ENCODE assay signal across 8 cellular contexts in genomic region chr9:70406446-70406862, GRCh38. TPM values are rescaled to one million over a fixed set of nuclear protein-coding genes. Genes with fewer than 3 reads are reported as not detected.
A peak's percentile ranks its signal among the peaks of the same experiment; 100 is the strongest.
DNase-seq lines count a peak whose midpoint lies in the region; ATAC-seq, FAIRE-seq and TF ChIP-seq lines count a peak whose summit lies in the region.

No MANE protein-coding gene starts in this region.

- 44 to 56% (median 47%) methylated on average over 6 of the region's 6 CpGs for WGBS in adrenal gland, 4 donors

- peak overlapping the region in 1 of 4 donors; percentile 2 for H3K4me3 ChIP-seq in adrenal gland
- H3K4me3 ChIP-seq in left lung: no peak overlapping the region
- peak overlapping the region in 4 of 5 donors; percentile 12 to 38 (median 18) for H3K4me3 ChIP-seq in subcutaneous abdominal adipose tissue (ENCODE audit: low read depth in 1 of 5, low read length in 5 of 5)

- TF ChIP-seq CTCF in adrenal gland (IDR thresholded peaks at IDR 0.05) (no peak), left lung (IDR thresholded peaks at IDR 0.05) (no peak)

- peak overlapping the region in 4 of 5 donors; percentile 1 to 48 (median 39) for H3K9ac ChIP-seq in subcutaneous abdominal adipose tissue (ENCODE audit: low read length in 5 of 5)

- TF ChIP-seq POLR2A in GM12891 (IDR thresholded peaks at IDR 0.05; ENCODE audit: low read depth, low read length) (no peak), adrenal gland (IDR thresholded peaks at IDR 0.05) (no peak)

- H3K36me3 ChIP-seq in adrenal gland (replicated peaks in 1 of 2): no peaks in the 10 kb centered on the region
- H3K36me3 ChIP-seq in left lung: no peaks in the 10 kb centered on the region
- H3K36me3 ChIP-seq in subcutaneous abdominal adipose tissue (ENCODE audit: control insufficient read depth in 5 of 5, insufficient read depth in 5 of 5, low read length in 5 of 5): peaks cover 0 to 6% (median 3%) of the 10 kb centered on the region in 5 donors

- H3K27ac ChIP-seq in adrenal gland (peak overlapping the region; percentile 16 to 72 (median 45)), left lung (peak overlapping the region; percentile 49 to 73), subcutaneous abdominal adipose tissue (ENCODE audit: low read depth, low read length) (peak overlapping the region; percentile 86)

- no peaks in the 10 kb centered on the region for H3K27me3 ChIP-seq in adrenal gland
- no peaks in the 10 kb centered on the region for H3K27me3 ChIP-seq in left lung
- H3K27me3 ChIP-seq in subcutaneous abdominal adipose tissue (ENCODE audit: control insufficient read depth in 5 of 5, insufficient read depth in 4 of 5, low read length in 5 of 5): no peaks in the 10 kb centered on the region

- H3K9me3 ChIP-seq in adrenal gland (replicated peaks in 1 of 3) (no peaks in the 10 kb centered on the region), left lung (no peaks in the 10 kb centered on the region), subcutaneous abdominal adipose tissue (ENCODE audit: control insufficient read depth in 5 of 5, low read length in 5 of 5) (no peaks in the 10 kb centered on the region)

- H3K4me1 ChIP-seq in adrenal gland (replicated peaks in 1 of 2) (peaks cover 57 to 93% of the 10 kb centered on the region in 2 donors), left lung (peaks cover 42 to 92% of the 10 kb centered on the region in 2 donors), subcutaneous abdominal adipose tissue (ENCODE audit: control insufficient read depth in 5 of 5, insufficient read depth in 5 of 5, low read length in 5 of 5) (peaks cover 24 to 90% (median 89%) of the 10 kb centered on the region in 5 donors)

- peak; percentile 51 for FAIRE-seq in GM12891 (lab: Jason Lieb, UNC)

- ATAC-seq in GM21447 (IDR thresholded peaks at IDR 0.05; ENCODE audit: unreplicated experiment) (peak; percentile 66), HG03575 (IDR thresholded peaks at IDR 0.05; ENCODE audit: extremely low read depth, insufficient number of reproducible peaks, low FRiP score, unreplicated experiment) (peak; percentile 74), left lung (peak; percentile 28)

- DNase-seq in GM12891 (ENCODE audit: insufficient read length, low spot score) (no peak), adrenal gland (peak in 1 of 7 donors; percentile 40), left lung (no peak), NCI-H524 treated with DMSO at 0.1 percent for 48 hours (lab: John Stamatoyannopoulos, UW) (no peak), SHP77 (lab: John Stamatoyannopoulos, UW) (no peak)

- intact Hi-C loops in adrenal gland (cut with DNase I): loop anchor here (10.0 kb wide), 1 partner anchor 52 kb away; no protein-coding TSS in a partner anchor
- intact Hi-C loops in left lung (cut with DNase I): no loop called here

TF ChIP-seq in GM12891, 5 proteins besides CTCF, POLR2A, EP300 and RAD21:
- TF ChIP-seq TAF1 (IDR thresholded peaks at IDR 0.05; ENCODE audit: low read depth, low read length) (no peak), PAX5 (IDR thresholded peaks at IDR 0.05; ENCODE audit: insufficient read depth, low read length, severe bottlenecking) (no peak)

RNA-seq across cellular contexts. Expression of gene KLF9, which starts 8.0 kb away (rescaled TPM):
- 0.69 TPM for polyA plus RNA-seq in GM12891 (2012; ENCODE audit: low read depth, missing spikeins)
- total RNA-seq in adrenal gland (10 to 100 TPM; 34.3 to 80.7 (median 45.3) TPM), left lung (10 to 100 TPM; 25.2 to 42.0 TPM)
- 10 to 100 TPM; 16.8 to 34.1 (median 17.1) TPM for polyA plus RNA-seq in adrenal gland

Comparison
In these comparisons a context has a peak if more than half of its experiments do, and no peak if none do; other contexts are left out.
1. H3K4me3 ChIP-seq: peak in subcutaneous abdominal adipose tissue (4 of 5); none in left lung (0 of 2).
2. intact Hi-C loops: an anchor here in adrenal gland (10.0 kb wide); none called in left lung.
3. Peak in every context shown above with its lines, with median percentiles within 50 percentile points of each other: ATAC-seq and H3K27ac ChIP-seq.